Comparison of ENCODE assay signal across 33 cellular contexts in genomic region chr13:106967391-106967790, GRCh38.
DNase-seq lines count a peak whose midpoint lies in the region; ATAC-seq, FAIRE-seq and TF ChIP-seq lines count a peak whose summit lies in the region.
"Had no signal": no experiment of that assay in that cellular context is flagged by ENCODE, and none has a peak within 500 bp of the region (broad histone marks: within the 10 kb centered on the region; RNA-seq: fewer than 3 reads in every experiment).

No MANE protein-coding gene starts in this region.

- intact Hi-C loops in endothelial cell of umbilical vein (cut with micrococcal nuclease) = no loop called here
- intact Hi-C loops in OCI-LY7 (cut with micrococcal nuclease; ENCODE audit: unreplicated experiment) = no loop called here

- no peak overlapping the region for H2AFZ ChIP-seq in endothelial cell of umbilical vein (ENCODE audit: low read depth, low read length)
- H2AFZ ChIP-seq in OCI-LY7 (ENCODE audit: low read length) = no peak overlapping the region

- no peak overlapping the region for H3K4me3 ChIP-seq in endothelial cell of umbilical vein (replicated peaks in 1 of 3; ENCODE audit: insufficient read depth in 1 of 3, low read depth in 1 of 3, low read length in 3 of 3)
- no peak overlapping the region for H3K4me3 ChIP-seq in small intestine (ENCODE audit: low read depth in 1 of 2, low read length in 2 of 2)
- H3K4me3 ChIP-seq in OCI-LY7 (ENCODE audit: low read depth, low read length, poor library complexity, severe bottlenecking) = no peak overlapping the region
- H3K4me3 ChIP-seq: A549; BLaER1; BLaER1 treated with 17β-estradiol and CSF1 and Interleukin-3, amounts not matched to agents 10 nM and 100 nM had no signal

- TF ChIP-seq CTCF in endothelial cell of umbilical vein (IDR thresholded peaks at IDR 0.05; ENCODE audit: extremely low read depth in 1 of 2, insufficient read depth in 1 of 2, low read depth in 1 of 2, low read length in 2 of 2) (no peak), OCI-LY7 (conservative IDR thresholded peaks at IDR 0.05; ENCODE audit: low read length) (no peak), RWPE1 (conservative IDR thresholded peaks at IDR 0.05; ENCODE audit: low read depth) (no peak)

- no peak overlapping the region for H3K9ac ChIP-seq in endothelial cell of umbilical vein (replicated peaks; ENCODE audit: extremely low read depth, insufficient read depth, low read length)
- H3K9ac ChIP-seq: BLaER1; BLaER1 treated with 17β-estradiol and CSF1 and Interleukin-3, amounts not matched to agents 10 nM and 100 nM had no signal

- peak; percentile 31 to 60 for DNase-seq in dermis microvascular lymphatic vessel endothelial cell (ENCODE audit: low read depth in 2 of 2)
- DNase-seq in endothelial cell of umbilical vein (ENCODE audit: low read depth, low spot score) = peak; percentile 28
- DNase-seq in small intestine = no peak
- DNase-seq in OCI-LY7 (ENCODE audit: low spot score) = no peak
- no peak for DNase-seq in RWPE1 (ENCODE audit: low spot score)
- DNase-seq: 8988T; ACHN; AML-193; BE2C; C1 segment of cervical spinal cord; Caco-2; Calu3; CD4-positive, alpha-beta memory T cell; CD4-positive, alpha-beta T cell; CD4-positive, CD25-positive, alpha-beta regulatory T cell; CD8-positive, alpha-beta memory T cell; CD8-positive, alpha-beta T cell; COR-L47; DMS 273 treated with DMSO at 0.1 percent for 48 hours; DMS153; DMS53; DMS79; DMS79 treated with DMSO at 0.1 percent for 48 hours; DND-41; EL had no signal

- H3K4me2 ChIP-seq in endothelial cell of umbilical vein (ENCODE audit: insufficient read depth, low read length) (no peak overlapping the region), OCI-LY7 (ENCODE audit: low read length) (no peak overlapping the region)
- H3K4me2 ChIP-seq: A549; BLaER1; BLaER1 treated with 17β-estradiol and CSF1 and Interleukin-3, amounts not matched to agents 10 nM and 100 nM had no signal

- H3K79me2 ChIP-seq in endothelial cell of umbilical vein (ENCODE audit: control insufficient read depth, insufficient read depth, low read length) (no peaks in the 10 kb centered on the region), OCI-LY7 (ENCODE audit: insufficient read depth, low read depth, low read length) (no peaks in the 10 kb centered on the region)

- no peaks in the 10 kb centered on the region for H3K9me2 ChIP-seq in OCI-LY7 (ENCODE audit: insufficient read depth, low read length)

- H3K9me3 ChIP-seq in endothelial cell of umbilical vein (replicated peaks; ENCODE audit: control insufficient read depth, insufficient read depth, low read length) (no peaks in the 10 kb centered on the region), small intestine (ENCODE audit: control insufficient read depth, low read depth) (no peaks in the 10 kb centered on the region), OCI-LY7 (ENCODE audit: low read length) (no peaks in the 10 kb centered on the region)
- H3K9me3 ChIP-seq: A549, BE2C, BLaER1 had no signal

- no peak for ATAC-seq in HG03045 (IDR thresholded peaks at IDR 0.05; ENCODE audit: unreplicated experiment)
- ATAC-seq: A549; CD8-positive, alpha-beta T cell had no signal

- dilution Hi-C loops in endothelial cell of umbilical vein (cut with MboI; ENCODE audit: extremely low pct_ligation_motif_present, low sequenced_read_pairs) = no loop called here

- FAIRE-seq in endothelial cell of umbilical vein (lab: Jason Lieb, UNC) (no peak), small intestine (lab: Jason Lieb, UNC) (peak; percentile 65)
- FAIRE-seq: A204.1, A549, D721Med had no signal

- H3K27ac ChIP-seq in endothelial cell of umbilical vein (ENCODE audit: insufficient read depth, low read depth, low read length) (no peak overlapping the region), small intestine (ENCODE audit: low read depth in 1 of 2, low read length in 1 of 2) (no peak overlapping the region), OCI-LY7 (ENCODE audit: low read depth, low read length, poor library complexity, severe bottlenecking) (no peak overlapping the region), RWPE1 (no peak overlapping the region)
- H3K27ac ChIP-seq: 22Rv1; A549; BLaER1; BLaER1 treated with 17β-estradiol and CSF1 and Interleukin-3, amounts not matched to agents 10 nM and 100 nM; C4-2B had no signal

- POLR2A ChIA-PET in endothelial cell of umbilical vein (lab: Charles Lee) = no interaction called here
- POLR2A ChIA-PET in OCI-LY7 (lab: Charles Lee) = no interaction called here
- POLR2A ChIA-PET in RWPE1 (lab: Yijun Ruan, JAX; ENCODE audit: low non-redundant PET) = no interaction called here

- BruUV-seq in endothelial cell of umbilical vein (replicated peaks; lab: Mats Ljungman, UMichigan) = no TSS peak
- BruUV-seq in OCI-LY7 (replicated peaks; lab: Mats Ljungman, UMichigan) = no TSS peak

- no peaks in the 10 kb centered on the region for H3K27me3 ChIP-seq in endothelial cell of umbilical vein (ENCODE audit: control insufficient read depth in 2 of 2, insufficient read depth in 2 of 2, low read length in 2 of 2)
- H3K27me3 ChIP-seq in small intestine (ENCODE audit: control insufficient read depth in 2 of 2, insufficient read depth in 2 of 2, low read length in 2 of 2) = no peaks in the 10 kb centered on the region
- H3K27me3 ChIP-seq: BE2C; BLaER1; BLaER1 treated with 17β-estradiol and CSF1 and Interleukin-3, amounts not matched to agents 10 nM and 100 nM had no signal

- 78 to 89% (median 85%) methylated on average over 1 of the region's 1 CpG for WGBS in small intestine, 3 donors

- H4K20me1 ChIP-seq in endothelial cell of umbilical vein (replicated peaks; ENCODE audit: control insufficient read depth, extremely low read depth, insufficient read depth, low read length) (no peaks in the 10 kb centered on the region), OCI-LY7 (ENCODE audit: insufficient read depth, low read length) (no peaks in the 10 kb centered on the region)
- H4K20me1 ChIP-seq: BLaER1; BLaER1 treated with 17β-estradiol and CSF1 and Interleukin-3, amounts not matched to agents 10 nM and 100 nM had no signal

- H3K9me1 ChIP-seq in endothelial cell of umbilical vein (replicated peaks; ENCODE audit: control insufficient read depth, extremely low read depth, insufficient read depth, low read length) = no peaks in the 10 kb centered on the region

- H3K36me3 ChIP-seq in endothelial cell of umbilical vein (ENCODE audit: control insufficient read depth in 2 of 2, extremely low read depth in 1 of 2, insufficient read depth in 2 of 2, low read length in 2 of 2) (no peaks in the 10 kb centered on the region), small intestine (ENCODE audit: control insufficient read depth in 2 of 2, insufficient read depth in 2 of 2, low read length in 2 of 2) (no peaks in the 10 kb centered on the region), OCI-LY7 (ENCODE audit: insufficient read depth, low read length) (no peaks in the 10 kb centered on the region)
- H3K36me3 ChIP-seq: BE2C; BLaER1; BLaER1 treated with 17β-estradiol and CSF1 and Interleukin-3, amounts not matched to agents 10 nM and 100 nM had no signal

- H3K4me1 ChIP-seq in endothelial cell of umbilical vein (ENCODE audit: control insufficient read depth, extremely low read depth, insufficient read depth, low read length) (no peaks in the 10 kb centered on the region), small intestine (ENCODE audit: control insufficient read depth in 2 of 2, insufficient read depth in 1 of 2, low read depth in 1 of 2, low read length in 1 of 2) (no peaks in the 10 kb centered on the region), OCI-LY7 (ENCODE audit: insufficient read depth, low read length, poor library complexity, severe bottlenecking) (peaks cover 13% of the 10 kb centered on the region)
- H3K4me1 ChIP-seq: A549, BE2C had no signal

- CTCF ChIA-PET in endothelial cell of umbilical vein (lab: Charles Lee) = no interaction called here
- CTCF ChIA-PET in OCI-LY7 (lab: Charles Lee; ENCODE audit: unreplicated experiment) = no interaction called here
- CTCF ChIA-PET in RWPE1 (lab: Yijun Ruan, JAX) = no interaction called here

- TF ChIP-seq POLR2A in endothelial cell of umbilical vein (IDR thresholded peaks at IDR 0.05; ENCODE audit: low read depth, low read length) = no peak

TF ChIP-seq in endothelial cell of umbilical vein, 7 proteins besides CTCF, POLR2A, EP300 and RAD21:
- TF ChIP-seq JUN (IDR thresholded peaks at IDR 0.05; ENCODE audit: borderline replicate concordance, insufficient read depth, insufficient read length, low read depth) = no peak
- TF ChIP-seq EZH2 (IDR thresholded peaks at IDR 0.05; ENCODE audit: borderline replicate concordance, low read depth, low read length, severe bottlenecking) = no peak
- no peak for TF ChIP-seq GATA2 (IDR thresholded peaks at IDR 0.05; ENCODE audit: insufficient read depth, insufficient read length, low read depth, low read length)
- no peak for TF ChIP-seq MYC (IDR thresholded peaks at IDR 0.05; ENCODE audit: low read depth, low read length)
- TF ChIP-seq MAX (IDR thresholded peaks at IDR 0.05; ENCODE audit: insufficient read depth, insufficient read length) = no peak
- no peak for TF ChIP-seq FOS (IDR thresholded peaks at IDR 0.05; ENCODE audit: borderline replicate concordance, insufficient read depth, low read length)
- TF ChIP-seq POLR2AphosphoS5 (IDR thresholded peaks at IDR 0.05; ENCODE audit: insufficient read depth, low read depth, low read length) = no peak

Comparison
In these comparisons a context has a peak if more than half of its experiments do, and no peak if none do; other contexts are left out.
1. DNase-seq: peak in dermis microvascular lymphatic vessel endothelial cell (2 of 2) and endothelial cell of umbilical vein (single experiment); none in small intestine (single experiment), OCI-LY7 (single experiment) and RWPE1 (single experiment).